In the genomic region with DNA sequence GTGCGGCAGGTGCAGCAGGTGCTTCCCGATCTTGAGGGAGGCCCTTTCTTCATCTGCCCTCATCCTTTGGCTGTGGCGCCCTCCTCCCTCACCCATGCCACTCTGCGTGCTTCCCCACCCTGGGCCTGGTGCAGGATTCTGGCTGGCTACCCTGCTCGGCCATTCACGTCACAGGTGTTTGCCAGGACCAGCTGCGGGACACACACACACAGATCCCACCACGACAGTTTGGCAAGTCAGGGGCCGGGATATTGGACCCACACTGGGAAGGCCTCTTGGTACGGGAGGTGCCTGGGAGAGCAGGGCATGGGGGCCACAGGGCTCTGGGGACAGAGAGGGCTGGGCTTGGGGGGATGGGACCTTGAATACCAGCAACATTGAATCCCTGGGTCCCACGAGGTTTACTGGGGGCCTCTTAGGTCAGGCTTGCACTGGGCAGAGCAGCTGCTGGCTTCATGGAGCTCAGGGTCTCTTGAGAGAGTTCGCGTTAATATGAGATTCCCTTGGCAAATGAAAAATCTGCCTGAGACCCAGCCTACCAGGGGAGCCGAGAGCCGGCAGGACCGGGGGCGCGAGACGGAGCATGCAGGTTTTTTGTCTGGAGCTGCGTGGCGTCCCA, we compare ENCODE assay signal across 8 cellular contexts. TPM values are rescaled to one million over a fixed set of nuclear protein-coding genes. Genes with fewer than 3 reads are reported as not detected.
DNase-seq lines count a peak whose midpoint lies in the region; ATAC-seq and TF ChIP-seq lines count a peak whose summit lies in the region.
"Had no signal": no experiment of that assay in that cellular context is flagged by ENCODE, and none has a peak within 500 bp of the region (broad histone marks: within the 10 kb centered on the region; RNA-seq: fewer than 3 reads in every experiment).

No MANE protein-coding gene starts in this region.

- no peaks in the 10 kb centered on the region for H3K36me3 ChIP-seq in psoas muscle (ENCODE audit: insufficient read depth in 1 of 2, low read depth in 1 of 2)

- no peaks in the 10 kb centered on the region for H3K27me3 Mint-ChIP-seq in central memory CD8-positive, alpha-beta T cell

- H3K4me3 ChIP-seq in GM12864 (ENCODE audit: low read depth, low read length) (peak overlapping the region; percentile 1; the same call in 1 of the 2 replicates), psoas muscle (no peak overlapping the region)
- H3K4me3 ChIP-seq: lung had no signal

- H3K36me3 Mint-ChIP-seq in central memory CD8-positive, alpha-beta T cell (ENCODE audit: insufficient read depth): peaks cover 20% of the 10 kb centered on the region

- no peaks in the 10 kb centered on the region for H3K27me3 ChIP-seq in psoas muscle (ENCODE audit: insufficient read depth in 3 of 3, low read length in 2 of 3)

- H3K4me1 Mint-ChIP-seq in central memory CD8-positive, alpha-beta T cell: peaks cover 91% of the 10 kb centered on the region

- no peak overlapping the region for H3K27ac ChIP-seq in psoas muscle

- peak; percentile 3 for ATAC-seq in HG03064 (IDR thresholded peaks at IDR 0.05; ENCODE audit: low read depth, unreplicated experiment)
- no peak for ATAC-seq in central memory CD8-positive, alpha-beta T cell (replicated peaks; ENCODE audit: extremely low read depth, poor library complexity, severe bottlenecking)
- no peak for ATAC-seq in psoas muscle
- no peak for ATAC-seq in GM21526 (IDR thresholded peaks at IDR 0.05; ENCODE audit: low FRiP score, unreplicated experiment)

- WGBS in psoas muscle, 3 donors: 57 to 75% (median 62%) methylated on average over 19 to 21 of the region's 21 CpGs

- peak overlapping the region; percentile 84 for H3K27ac Mint-ChIP-seq in central memory CD8-positive, alpha-beta T cell (ENCODE audit: low read depth)

- no peaks in the 10 kb centered on the region for H3K9me3 Mint-ChIP-seq in central memory CD8-positive, alpha-beta T cell

- DNase-seq in GM12864 (ENCODE audit: low read depth) (no peak), psoas muscle (peak; percentile 8 to 35), CD1c-positive myeloid dendritic cell (ENCODE audit: extremely low spot score) (no peak), kidney tubule cell (ENCODE audit: low spot score) (no peak)
- DNase-seq in central memory CD8-positive, alpha-beta T cell (ENCODE audit: low spot score in 2 of 2): no peak

- H3K4me3 Mint-ChIP-seq in central memory CD8-positive, alpha-beta T cell: peak overlapping the region; percentile 82

- peaks cover 11% of the 10 kb centered on the region for H3K4me1 ChIP-seq in psoas muscle

- intact Hi-C loops in psoas muscle (cut with DNase I): no loop called here

- no peaks in the 10 kb centered on the region for H3K9me3 ChIP-seq in psoas muscle

- TF ChIP-seq CTCF in GM12864 (IDR thresholded peaks at IDR 0.05; ENCODE audit: low read depth, low read length, missing control alignments): no peak
- no peak for TF ChIP-seq CTCF in psoas muscle (IDR thresholded peaks at IDR 0.05)

RNA-seq across cellular contexts. Expression of gene ADCY7, which starts 15.1 kb away (rescaled TPM):
- total RNA-seq in psoas muscle: 1 to 10 TPM; 3.1 to 5.5 (median 4.2) TPM
- 1 to 10 TPM in 2 of 3 donors, under 1 TPM in 1; 0.34 to 1.5 (median 1.1) TPM for polyA plus RNA-seq in psoas muscle

Comparison
In these comparisons a context has a peak if more than half of its experiments do, and no peak if none do; other contexts are left out.
1. DNase-seq: peak in psoas muscle (2 of 2); none in GM12864 (single experiment), central memory CD8-positive, alpha-beta T cell (0 of 2), CD1c-positive myeloid dendritic cell (single experiment) and kidney tubule cell (single experiment).